8 cellular contexts compared by ENCODE assay signal in the genomic region with DNA sequence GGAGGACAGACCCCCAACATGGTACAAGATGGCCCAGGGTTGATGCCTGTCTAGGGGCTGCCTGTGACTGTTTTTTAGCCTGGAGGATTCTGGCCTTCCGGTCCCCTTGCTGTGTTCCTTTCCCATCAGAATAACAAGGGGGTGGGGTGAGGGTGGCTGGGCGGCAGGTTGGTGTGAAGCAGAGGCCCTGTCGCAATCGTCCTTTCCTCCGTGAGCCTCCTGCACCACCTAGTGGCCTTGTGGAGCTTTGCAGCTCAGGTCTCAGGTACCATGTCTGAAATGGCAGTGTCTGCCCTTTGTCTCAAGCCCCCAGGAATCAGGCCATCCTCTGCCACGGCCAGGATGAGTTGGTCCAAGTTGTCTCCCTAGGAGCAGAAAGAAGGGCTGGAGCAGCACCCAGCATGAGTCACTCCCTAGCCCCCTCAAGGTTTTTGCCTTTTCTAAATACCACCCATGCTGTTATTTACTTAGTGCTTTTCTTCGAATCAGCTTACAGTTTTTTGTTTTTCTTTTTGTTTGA. TPM values are rescaled to one million over a fixed set of nuclear protein-coding genes. Genes with fewer than 3 reads are reported as not detected.
DNase-seq lines count a peak whose midpoint lies in the region; ATAC-seq and TF ChIP-seq lines count a peak whose summit lies in the region.

No MANE protein-coding gene starts in this region.

- no peak overlapping the region for H3K9ac ChIP-seq in Karpas-422 (ENCODE audit: low read length)

- no peak overlapping the region for H2AFZ ChIP-seq in Karpas-422 (ENCODE audit: low read length)

- WGBS in thyroid gland, 2 donors: 17 to 41% methylated on average over 2 to 6 of the region's 7 CpGs

- no peaks in the 10 kb centered on the region for H3K9me3 ChIP-seq in Karpas-422 (ENCODE audit: low read length)
- no peaks in the 10 kb centered on the region for H3K9me3 ChIP-seq in thyroid gland

- intact Hi-C loops in thyroid gland (cut with DNase I): loop anchor here (5.0 kb wide), 1 partner anchor 75 kb away; no protein-coding TSS in a partner anchor

- H4K20me1 ChIP-seq in Karpas-422 (ENCODE audit: insufficient read depth, low read depth, low read length): no peaks in the 10 kb centered on the region; the same call in 1 of the 2 replicates

- no peaks in the 10 kb centered on the region for H3K79me2 ChIP-seq in Karpas-422 (ENCODE audit: low read length)

- DNase-seq in DMS 273 (lab: John Stamatoyannopoulos, UW; ENCODE audit: unreplicated experiment) (peak; percentile 91), Karpas-422 (peak; percentile 95), RWPE1 (ENCODE audit: low spot score) (peak; percentile 93), foreskin melanocyte (peak; percentile 44), osteocyte (ENCODE audit: extremely low spot score, unreplicated experiment) (peak; percentile 93), thyroid gland (peak; percentile 92 to 93)
- peak; percentile 70 for DNase-seq in activated effector memory CD4-positive, alpha-beta T cell treated with Interleukin-2 at 50 U/mL for 16 hours

- no peaks in the 10 kb centered on the region for H3K9me3 Mint-ChIP-seq in osteocyte (ENCODE audit: unreplicated experiment)

- H3K27ac Mint-ChIP-seq in osteocyte (ENCODE audit: unreplicated experiment): no peak overlapping the region

- H3K4me3 Mint-ChIP-seq in osteocyte (ENCODE audit: unreplicated experiment): no peak overlapping the region

- no peak overlapping the region for H3K4me3 ChIP-seq in Karpas-422 (ENCODE audit: low read length)
- H3K4me3 ChIP-seq in thyroid gland (replicated peaks in 1 of 3): no peak overlapping the region

- H3K36me3 ChIP-seq in Karpas-422 (ENCODE audit: insufficient read depth, low read length) (peaks cover 33% of the 10 kb centered on the region), thyroid gland (peaks cover 22 to 34% of the 10 kb centered on the region in 2 donors)

- peaks cover 19% of the 10 kb centered on the region for H3K4me1 ChIP-seq in Karpas-422 (ENCODE audit: low read length)
- peaks cover 31 to 39% of the 10 kb centered on the region in 2 donors for H3K4me1 ChIP-seq in thyroid gland

- H3K27me3 ChIP-seq in Karpas-422 (ENCODE audit: low read length) (no peaks in the 10 kb centered on the region), thyroid gland (no peaks in the 10 kb centered on the region)

- CTCF ChIA-PET in RWPE1 (lab: Yijun Ruan, JAX): interaction anchor here (0.5 to 1.8 kb wide), 31 partner anchors 9 to 1478 kb away, joined by 3 to 10 read pairs (median 3); no protein-coding TSS in a partner anchor

- H3K9me2 ChIP-seq in Karpas-422 (replicated peaks; ENCODE audit: insufficient read depth, low read length): no peaks in the 10 kb centered on the region

- H3K27me3 Mint-ChIP-seq in osteocyte (ENCODE audit: unreplicated experiment): no peaks in the 10 kb centered on the region

- POLR2A ChIA-PET in RWPE1 (lab: Yijun Ruan, JAX; ENCODE audit: low non-redundant PET): no interaction called here

- peaks cover 18% of the 10 kb centered on the region for H3K4me1 Mint-ChIP-seq in osteocyte (ENCODE audit: unreplicated experiment)

- peak; percentile 94 for TF ChIP-seq CTCF in RWPE1 (conservative IDR thresholded peaks at IDR 0.05; ENCODE audit: low read depth)
- TF ChIP-seq CTCF in osteocyte (IDR thresholded peaks at IDR 0.05): peak; percentile 94
- TF ChIP-seq CTCF in thyroid gland (IDR thresholded peaks at IDR 0.05): peak; percentile 94 to 99 (median 97)

- peaks cover 20% of the 10 kb centered on the region for H3K36me3 Mint-ChIP-seq in osteocyte (ENCODE audit: unreplicated experiment)

- ATAC-seq in GM21447 (IDR thresholded peaks at IDR 0.05; ENCODE audit: unreplicated experiment): peak; percentile 90

- H3K27ac ChIP-seq in Karpas-422 (ENCODE audit: low read length): no peak overlapping the region
- H3K27ac ChIP-seq in RWPE1: peak overlapping the region; percentile 76
- peak overlapping the region; percentile 68 to 87 (median 75) for H3K27ac ChIP-seq in thyroid gland

- TF ChIP-seq POLR2A in thyroid gland (IDR thresholded peaks at IDR 0.05): no peak

- no peak overlapping the region for H3K4me2 ChIP-seq in Karpas-422 (ENCODE audit: low read depth, low read length, poor library complexity, severe bottlenecking)

RNA-seq across cellular contexts. Expression of gene TACR2, which starts 24.2 kb away (rescaled TPM):
- 1.9 TPM in 1 of 2 replicates, not detected in the other for total RNA-seq in Karpas-422 (2014; rRNA removed; shearing (Covaris generic); ENCODE audit: low replicate concordance)
- total RNA-seq in osteocyte: not detected in 2 replicates
- total RNA-seq in thyroid gland: not detected

RNA-seq across cellular contexts. Expression of gene TSPAN15, which starts 58.7 kb away (rescaled TPM):
- total RNA-seq in Karpas-422 (2014; rRNA removed; shearing (Covaris generic); ENCODE audit: low replicate concordance): 0.97 and 1.6 TPM in 2 replicates
- total RNA-seq in osteocyte: 0.94 TPM in 1 of 2 replicates, not detected in the other
- total RNA-seq in thyroid gland: 10 to 100 TPM in 3 of 4 donors, 1 to 10 TPM in 1; 9.0 to 23.1 (median 17.2) TPM

Comparison
In these comparisons a context has a peak if more than half of its experiments do, and no peak if none do; other contexts are left out.
1. DNase-seq: peak in every context shown above with its lines; median percentile 95 in Karpas-422; 93 in RWPE1; 93 in osteocyte; 92 in thyroid gland; 91 in DMS 273; 70 in activated effector memory CD4-positive, alpha-beta T cell treated with Interleukin-2 at 50 U/mL for 16 hours; 44 in foreskin melanocyte.